10 cellular contexts compared by ENCODE assay signal in genomic region chr1:37035828-37036666, GRCh38. TPM values are rescaled to one million over a fixed set of nuclear protein-coding genes. Genes with fewer than 3 reads are reported as not detected.
DNase-seq lines count a peak whose midpoint lies in the region; ATAC-seq and TF ChIP-seq lines count a peak whose summit lies in the region.
"Had no signal": no experiment of that assay in that cellular context is flagged by ENCODE, and none has a peak within 500 bp of the region (broad histone marks: within the 10 kb centered on the region; RNA-seq: fewer than 3 reads in every experiment).

No MANE protein-coding gene starts in this region.

- no peak for ATAC-seq in GM19328 (IDR thresholded peaks at IDR 0.05; ENCODE audit: unreplicated experiment)
- ATAC-seq: Panc1 had no signal

- H3K9ac ChIP-seq in iPS-18a (ENCODE audit: low read length), result no peak overlapping the region

- H3K9me3 ChIP-seq in iPS-18a (ENCODE audit: control insufficient read depth, low read depth, low read length) (no peaks in the 10 kb centered on the region), sigmoid colon (no peaks in the 10 kb centered on the region)

- H3K27me3 ChIP-seq in iPS-18a (ENCODE audit: control insufficient read depth, insufficient read depth, low read length) (peaks cover 70% of the 10 kb centered on the region), sigmoid colon (peaks cover 58 to 99% (median 62%) of the 10 kb centered on the region in 3 donors)

- TF ChIP-seq EP300 in sigmoid colon (IDR thresholded peaks at IDR 0.05), result no peak

- H3K4me3 ChIP-seq in iPS-18a (ENCODE audit: low read length) (peak overlapping the region; percentile 45), sigmoid colon (no peak overlapping the region)

- no peak overlapping the region for H3K27ac ChIP-seq in iPS-18a (ENCODE audit: low read length)
- H3K27ac ChIP-seq in sigmoid colon, result peak overlapping the region in 1 of 4 donors; percentile 18
- H3K27ac ChIP-seq: coronary artery had no signal

- H3K4me1 ChIP-seq in iPS-18a (ENCODE audit: control insufficient read depth, low read depth, low read length), result peaks cover 50% of the 10 kb centered on the region
- H3K4me1 ChIP-seq in sigmoid colon, result peaks cover 0 to 36% (median 20%) of the 10 kb centered on the region in 4 donors

- DNase-seq in DMS153 treated with DMSO at 0.1 percent for 48 hours (lab: John Stamatoyannopoulos, UW; ENCODE audit: unreplicated experiment) (peak; percentile 91), GM20000 (ENCODE audit: low spot score) (peak; percentile 52), NCI-H82 treated with DMSO at 0.1 percent for 48 hours (lab: John Stamatoyannopoulos, UW; ENCODE audit: unreplicated experiment) (peak; percentile 30), anterior cingulate cortex (lab: John Stamatoyannopoulos, UW) (no peak), sigmoid colon (no peak), hepatic stellate cell (ENCODE audit: low spot score) (no peak)

- no peak for TF ChIP-seq POLR2A in sigmoid colon (IDR thresholded peaks at IDR 0.05)

- H3K36me3 ChIP-seq in iPS-18a (ENCODE audit: control insufficient read depth, low read depth, low read length) (no peaks in the 10 kb centered on the region), sigmoid colon (no peaks in the 10 kb centered on the region)

- TF ChIP-seq CTCF in GM20000 (IDR thresholded peaks at IDR 0.05; ENCODE audit: extremely low read depth, missing control alignments) (no peak), sigmoid colon (IDR thresholded peaks at IDR 0.05) (no peak)

- intact Hi-C loops in sigmoid colon (cut with DNase I), result no loop called here

- 3 to 5% methylated on average over 19 of the region's 19 CpGs for WGBS in sigmoid colon, 2 donors

RNA-seq across cellular contexts. Expression of gene GRIK3, which starts 1.7 kb away (rescaled TPM):
- 1 to 10 TPM; 2.3 to 7.1 (median 5.3) TPM for total RNA-seq in sigmoid colon
- polyA plus RNA-seq in sigmoid colon, result 1 to 10 TPM in 1 of 3 donors, under 1 TPM in 1, not detected in 1; 0.60 to 1.9 TPM

Comparison
In these comparisons a context has a peak if more than half of its experiments do, and no peak if none do; other contexts are left out.
1. DNase-seq: peak in DMS153 treated with DMSO at 0.1 percent for 48 hours (single experiment), GM20000 (single experiment) and NCI-H82 treated with DMSO at 0.1 percent for 48 hours (single experiment); none in anterior cingulate cortex (0 of 58), sigmoid colon (single experiment) and hepatic stellate cell (single experiment).